35 cellular contexts compared by ENCODE assay signal in the genomic region with DNA sequence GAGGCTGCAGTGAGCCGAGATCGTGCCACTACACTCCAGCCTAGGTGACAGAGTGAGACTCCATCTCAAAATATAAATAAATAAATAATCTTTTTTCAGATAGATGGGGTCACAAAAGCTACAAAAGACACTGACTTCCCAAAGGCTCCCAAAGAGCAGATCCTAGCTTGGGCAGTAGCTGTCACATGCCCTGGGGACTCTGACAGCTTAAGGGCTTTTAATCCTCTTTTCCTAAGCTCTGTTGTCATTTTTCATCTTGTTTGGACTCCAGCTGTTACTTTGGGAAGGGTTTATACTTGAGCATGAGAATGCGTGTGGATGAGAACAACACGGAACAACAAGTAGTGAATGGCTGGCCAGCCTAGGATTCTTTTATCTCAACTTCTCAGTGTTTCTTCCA.
"Had no signal": no experiment of that assay in that cellular context is flagged by ENCODE, and none has a peak within 500 bp of the region (broad histone marks: within the 10 kb centered on the region; RNA-seq: fewer than 3 reads in every experiment).

No MANE protein-coding gene starts in this region.

- H3K4me3 ChIP-seq: adrenal gland, body of pancreas, breast epithelium, K562, Peyer's patch had no signal

- H3K4me3 Mint-ChIP-seq: activated CD4-positive, alpha-beta memory T cell treated with anti-CD3 and anti-CD28 coated beads, Interleukin-2, amount 10 ng/mL, durations not matched to agents 7 days and 5 days; activated CD8-positive, alpha-beta memory T cell treated with anti-CD3 and anti-CD28 coated beads, Interleukin-2, amount 10 ng/mL, durations not matched to agents 7 days and 5 days; activated T-helper 17 cell treated with anti-CD3 and anti-CD28 coated beads, Interleukin-2, amount 50 U/mL, for 72 hours had no signal

- H3K4me1 Mint-ChIP-seq: activated CD4-positive, alpha-beta memory T cell treated with anti-CD3 and anti-CD28 coated beads, Interleukin-2, amount 10 ng/mL, durations not matched to agents 7 days and 5 days; activated CD8-positive, alpha-beta memory T cell treated with anti-CD3 and anti-CD28 coated beads, Interleukin-2, amount 10 ng/mL, durations not matched to agents 7 days and 5 days; activated T-helper 17 cell treated with anti-CD3 and anti-CD28 coated beads, Interleukin-2, amount 50 U/mL, for 72 hours had no signal

- DNase-seq: activated CD4-positive, alpha-beta memory T cell treated with anti-CD3 and anti-CD28 coated beads, Interleukin-2, amount 10 ng/mL, durations not matched to agents 7 days and 5 days; activated CD4-positive, alpha-beta T cell treated with anti-CD3 and anti-CD28 coated beads for 1 hour; activated CD4-positive, alpha-beta T cell treated with anti-CD3 and anti-CD28 coated beads for 48 hours; activated CD4-positive, CD25-positive, alpha-beta regulatory T cell; activated CD8-positive, alpha-beta memory T cell treated with anti-CD3 and anti-CD28 coated beads for 24 hours; activated CD8-positive, alpha-beta memory T cell treated with anti-CD3 and anti-CD28 coated beads, Interleukin-2, amount 10 ng/mL, durations not matched to agents 7 days and 5 days; activated CD8-positive, alpha-beta memory T cell treated with anti-CD3 and anti-CD28 coated beads, Interleukin-2, amount 50 U/mL, for 48 hours; activated effector memory CD4-positive, alpha-beta T cell treated with anti-CD3 and anti-CD28 coated beads, Interleukin-2, amount 50 U/mL, for 16 hours; activated naive CD4-positive, alpha-beta T cell treated with Interleukin-2 at 50 U/mL for 16 hours; activated T-cell treated with anti-CD3 and anti-CD28 coated beads, Interleukin-2, amount 50 U/mL, for 48 hours; adrenal gland; body of pancreas; caudate nucleus; cerebellar nuclear complex; NCI-H1105; NCI-H1417 treated with DMSO at 0.1 percent for 48 hours; NCI-H1930; NCI-H2081 treated with DMSO at 0.1 percent for 48 hours; NCI-H2171; NCI-H510A; NCI-H69; NK-92 treated with Interleukin-12 subunit alpha and Interleukin-12 subunit beta, amount 100 ng/mL, for 24 hours; PC-3; Peyer's patch; RPMI8226; SHP77 treated with DMSO at 0.1 percent for 48 hours; SW 1271; T-helper 1 cell; T-helper 2 cell; T-helper 9 cell had no signal

- H3K36me3 Mint-ChIP-seq: activated CD8-positive, alpha-beta memory T cell treated with anti-CD3 and anti-CD28 coated beads, Interleukin-2, amount 10 ng/mL, durations not matched to agents 7 days and 5 days; activated naive CD4-positive, alpha-beta T cell treated with anti-CD3 and anti-CD28 coated beads, Interleukin-2, amount 50 U/mL, for 72 hours had no signal

- H3K9me3 Mint-ChIP-seq: activated CD4-positive, alpha-beta memory T cell treated with anti-CD3 and anti-CD28 coated beads, Interleukin-2, amount 10 ng/mL, durations not matched to agents 7 days and 5 days; activated naive CD4-positive, alpha-beta T cell treated with anti-CD3 and anti-CD28 coated beads, Interleukin-2, amount 50 U/mL, for 72 hours; activated T-helper 17 cell treated with anti-CD3 and anti-CD28 coated beads, Interleukin-2, amount 50 U/mL, for 72 hours had no signal

- H3K36me3 ChIP-seq: adrenal gland, breast epithelium, Peyer's patch had no signal

- ATAC-seq: activated CD8-positive, alpha-beta memory T cell treated with anti-CD3 and anti-CD28 coated beads, Interleukin-2, amount 10 ng/mL, durations not matched to agents 7 days and 5 days; activated naive CD4-positive, alpha-beta T cell treated with anti-CD3 and anti-CD28 coated beads, Interleukin-2, amount 50 U/mL, for 72 hours; activated T-helper 17 cell treated with anti-CD3 and anti-CD28 coated beads, Interleukin-2, amount 50 U/mL, for 72 hours; body of pancreas; K562; PC-3 had no signal

- H3K9me3 ChIP-seq: adrenal gland, body of pancreas, breast epithelium, Peyer's patch had no signal

- H3K27me3 Mint-ChIP-seq: activated CD4-positive, alpha-beta memory T cell treated with anti-CD3 and anti-CD28 coated beads, Interleukin-2, amount 10 ng/mL, durations not matched to agents 7 days and 5 days; activated CD8-positive, alpha-beta memory T cell treated with anti-CD3 and anti-CD28 coated beads, Interleukin-2, amount 10 ng/mL, durations not matched to agents 7 days and 5 days had no signal

- H3K27ac ChIP-seq: adrenal gland, body of pancreas, breast epithelium, Peyer's patch, VCaP had no signal

- H3K27me3 ChIP-seq: adrenal gland, body of pancreas, breast epithelium, Peyer's patch had no signal

- H3K4me1 ChIP-seq: adrenal gland, body of pancreas, breast epithelium, Peyer's patch had no signal

- H3K27ac Mint-ChIP-seq: activated CD4-positive, alpha-beta memory T cell treated with anti-CD3 and anti-CD28 coated beads, Interleukin-2, amount 10 ng/mL, durations not matched to agents 7 days and 5 days; activated CD8-positive, alpha-beta memory T cell treated with anti-CD3 and anti-CD28 coated beads, Interleukin-2, amount 10 ng/mL, durations not matched to agents 7 days and 5 days; activated naive CD4-positive, alpha-beta T cell treated with anti-CD3 and anti-CD28 coated beads, Interleukin-2, amount 50 U/mL, for 72 hours; activated T-helper 17 cell treated with anti-CD3 and anti-CD28 coated beads, Interleukin-2, amount 50 U/mL, for 72 hours had no signal
